Comparison of ENCODE assay signal across 8 cellular contexts in genomic region chr20:50575869-50576720, GRCh38.
DNase-seq lines count a peak whose midpoint lies in the region; ATAC-seq and TF ChIP-seq lines count a peak whose summit lies in the region.

No MANE protein-coding gene starts in this region.

- DNase-seq in AML-193 (lab: John Stamatoyannopoulos, UW), result peak; percentile 24 to 33
- DNase-seq in H4 (ENCODE audit: low spot score), result peak; percentile 43
- peak; percentile 69 for DNase-seq in activated T-cell treated with anti-CD3 and anti-CD28 coated beads, Interleukin-2, amount 50 U/mL, for 1 hour
- no peak for DNase-seq in esophagus muscularis mucosa (ENCODE audit: extremely low spot score)
- DNase-seq in natural killer cell treated with Interleukin-12 subunit alpha and Interleukin-12 subunit beta and Interleukin-15 and Interleukin-18, amount 100 ng/mL, for 72 hours (ENCODE audit: low spot score), result peak; percentile 73

- H3K9me3 ChIP-seq in OCI-LY3 (ENCODE audit: insufficient read depth, low read length), result no peaks in the 10 kb centered on the region
- H3K9me3 ChIP-seq in esophagus muscularis mucosa, result no peaks in the 10 kb centered on the region
- no peaks in the 10 kb centered on the region for H3K9me3 ChIP-seq in stomach smooth muscle (ENCODE audit: control insufficient read depth in 2 of 2, low read length in 2 of 2)

- no peaks in the 10 kb centered on the region for H3K9me3 Mint-ChIP-seq in natural killer cell treated with Interleukin-12 subunit alpha and Interleukin-12 subunit beta and Interleukin-15 and Interleukin-18, amount 100 ng/mL, for 72 hours

- H3K4me1 Mint-ChIP-seq in natural killer cell treated with Interleukin-12 subunit alpha and Interleukin-12 subunit beta and Interleukin-15 and Interleukin-18, amount 100 ng/mL, for 72 hours (ENCODE audit: low read depth in 2 of 2), result peaks cover 25 to 40% of the 10 kb centered on the region in 2 donors

- H3K4me1 ChIP-seq in OCI-LY3 (ENCODE audit: low read length), result peaks cover 33% of the 10 kb centered on the region
- peaks cover 34 to 63% (median 54%) of the 10 kb centered on the region in 4 donors for H3K4me1 ChIP-seq in esophagus muscularis mucosa
- peaks cover 37% of the 10 kb centered on the region for H3K4me1 ChIP-seq in stomach smooth muscle (ENCODE audit: control insufficient read depth, insufficient read depth, low read length)

- H3K36me3 ChIP-seq in OCI-LY3 (replicated peaks; ENCODE audit: low read depth, low read length) (peaks cover 91% of the 10 kb centered on the region), esophagus muscularis mucosa (peaks cover 35 to 70% (median 58%) of the 10 kb centered on the region in 4 donors), stomach smooth muscle (ENCODE audit: control insufficient read depth in 2 of 2, insufficient read depth in 2 of 2, low read length in 2 of 2) (peaks cover 37 to 49% of the 10 kb centered on the region in 2 donors)

- H3K4me3 Mint-ChIP-seq in natural killer cell treated with Interleukin-12 subunit alpha and Interleukin-12 subunit beta and Interleukin-15 and Interleukin-18, amount 100 ng/mL, for 72 hours, result no peak overlapping the region

- TF ChIP-seq POLR2A in esophagus muscularis mucosa (IDR thresholded peaks at IDR 0.05; ENCODE audit: low read depth), result no peak

- H3K4me3 ChIP-seq in OCI-LY3 (ENCODE audit: low read length), result no peak overlapping the region
- H3K4me3 ChIP-seq in esophagus muscularis mucosa, result no peak overlapping the region
- H3K4me3 ChIP-seq in stomach smooth muscle (ENCODE audit: low read length in 2 of 2), result no peak overlapping the region

- intact Hi-C loops in esophagus muscularis mucosa (cut with DNase I), result loop anchor here (2.0 to 5.0 kb wide), 2 partner anchors 65 to 389 kb away; partner anchors contain the start of gene PTPN1

- peaks cover 89% of the 10 kb centered on the region for H4K20me1 ChIP-seq in OCI-LY3 (ENCODE audit: insufficient read depth, low read length)

- H3K27me3 ChIP-seq in OCI-LY3 (ENCODE audit: low read depth, low read length), result no peaks in the 10 kb centered on the region
- H3K27me3 ChIP-seq in esophagus muscularis mucosa, result no peaks in the 10 kb centered on the region
- H3K27me3 ChIP-seq in stomach smooth muscle (ENCODE audit: control insufficient read depth in 1 of 2, insufficient read depth in 2 of 2, low read length in 2 of 2), result no peaks in the 10 kb centered on the region

- H3K9ac ChIP-seq in OCI-LY3 (ENCODE audit: low read length) (no peak overlapping the region), stomach smooth muscle (ENCODE audit: low read length in 2 of 2) (no peak overlapping the region)

- peaks cover 95% of the 10 kb centered on the region for H3K79me2 ChIP-seq in OCI-LY3 (ENCODE audit: low read length)

- ATAC-seq in natural killer cell treated with Interleukin-12 subunit alpha and Interleukin-12 subunit beta and Interleukin-15 and Interleukin-18, amount 100 ng/mL, for 72 hours, result peak; percentile 77 to 81
- ATAC-seq in HG03159 (IDR thresholded peaks at IDR 0.05; ENCODE audit: unreplicated experiment), result no peak

- no peak for TF ChIP-seq EP300 in esophagus muscularis mucosa (IDR thresholded peaks at IDR 0.05)

- H3K4me2 ChIP-seq in OCI-LY3 (ENCODE audit: low read length), result no peak overlapping the region

- H2AFZ ChIP-seq in OCI-LY3 (ENCODE audit: low read depth, low read length), result no peak overlapping the region

- TF ChIP-seq CTCF in OCI-LY3 (IDR thresholded peaks at IDR 0.05; ENCODE audit: low read depth, low read length) (peak; percentile 95), esophagus muscularis mucosa (IDR thresholded peaks at IDR 0.05) (peak; percentile 80 to 88 (median 84))

- WGBS in esophagus muscularis mucosa, result 57% methylated on average over 12 of the region's 12 CpGs

- H3K27ac ChIP-seq in OCI-LY3 (ENCODE audit: low read length) (no peak overlapping the region), esophagus muscularis mucosa (replicated peaks in 1 of 4) (peak overlapping the region; percentile 15 to 60 (median 50)), stomach smooth muscle (ENCODE audit: low read length) (peak overlapping the region; percentile 41)

- peak overlapping the region in 1 of 2 donors; percentile 86 for H3K27ac Mint-ChIP-seq in natural killer cell treated with Interleukin-12 subunit alpha and Interleukin-12 subunit beta and Interleukin-15 and Interleukin-18, amount 100 ng/mL, for 72 hours

- no peaks in the 10 kb centered on the region for H3K27me3 Mint-ChIP-seq in natural killer cell treated with Interleukin-12 subunit alpha and Interleukin-12 subunit beta and Interleukin-15 and Interleukin-18, amount 100 ng/mL, for 72 hours

- H3K36me3 Mint-ChIP-seq in natural killer cell treated with Interleukin-12 subunit alpha and Interleukin-12 subunit beta and Interleukin-15 and Interleukin-18, amount 100 ng/mL, for 72 hours, result peaks cover 16% of the 10 kb centered on the region
